Comparison of ENCODE assay signal across 12 cellular contexts in the genomic region with DNA sequence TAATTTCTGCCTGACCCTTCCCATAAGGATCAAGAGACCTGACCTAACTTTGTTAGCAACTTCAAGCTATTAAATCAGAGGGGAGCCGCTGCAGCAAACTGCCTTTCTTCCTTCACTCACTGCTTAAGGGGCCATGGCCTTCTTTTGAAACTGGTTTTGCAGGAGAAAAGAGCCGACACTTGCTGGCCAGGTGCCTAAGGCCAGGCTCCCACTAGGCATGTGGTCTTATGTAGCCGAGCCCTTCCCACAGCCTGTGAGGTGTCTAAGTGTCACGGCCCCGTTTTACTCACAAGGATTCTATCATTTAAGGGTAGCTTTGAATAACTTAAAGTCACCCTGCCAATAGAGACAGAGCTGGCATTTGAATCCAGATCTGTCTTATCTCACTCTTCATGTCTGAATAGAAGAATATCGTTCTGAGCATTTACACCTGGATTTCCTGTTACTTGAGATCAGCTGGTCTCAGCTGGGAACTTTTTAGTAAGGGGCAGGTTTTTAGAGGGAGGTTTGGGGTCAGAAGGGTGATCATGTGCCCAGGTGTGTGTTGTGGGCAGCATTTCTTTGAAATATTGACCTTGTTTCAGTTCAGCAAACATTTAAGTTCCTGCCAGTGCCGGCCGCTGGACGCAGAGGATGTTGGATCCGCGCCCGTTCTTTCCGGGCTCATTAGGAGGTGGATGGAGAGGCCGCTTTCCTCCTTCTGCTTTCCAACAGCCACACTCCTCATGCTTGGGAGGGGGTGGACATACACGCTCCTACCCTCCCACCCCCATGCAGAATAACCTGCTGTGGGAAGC.
DNase-seq lines count a peak whose midpoint lies in the region; ATAC-seq and TF ChIP-seq lines count a peak whose summit lies in the region.
"Had no signal": no experiment of that assay in that cellular context is flagged by ENCODE, and none has a peak within 500 bp of the region (broad histone marks: within the 10 kb centered on the region; RNA-seq: fewer than 3 reads in every experiment).

No MANE protein-coding gene starts in this region.

- H3K36me3 Mint-ChIP-seq in stimulated activated effector memory CD8-positive, alpha-beta T cell treated with anti-CD3 and anti-CD28 coated beads, Interleukin-12 subunit alpha, Interleukin-12 subunit beta, amount 100 ng/mL, for 72 hours: peaks cover 42% of the 10 kb centered on the region

- ATAC-seq in heart left ventricle (peak; percentile 44 to 80 (median 74)), GM21576 (IDR thresholded peaks at IDR 0.05; ENCODE audit: unreplicated experiment) (no peak), HG03521 (IDR thresholded peaks at IDR 0.05; ENCODE audit: unreplicated experiment) (no peak)
- ATAC-seq in stimulated activated effector memory CD8-positive, alpha-beta T cell treated with anti-CD3 and anti-CD28 coated beads, Interleukin-12 subunit alpha, Interleukin-12 subunit beta, amount 100 ng/mL, for 72 hours: no peak
- ATAC-seq: HCT116 had no signal

- no peak overlapping the region for H3K27ac Mint-ChIP-seq in stimulated activated effector memory CD8-positive, alpha-beta T cell treated with anti-CD3 and anti-CD28 coated beads, Interleukin-12 subunit alpha, Interleukin-12 subunit beta, amount 100 ng/mL, for 72 hours

- H3K4me1 Mint-ChIP-seq in stimulated activated effector memory CD8-positive, alpha-beta T cell treated with anti-CD3 and anti-CD28 coated beads, Interleukin-12 subunit alpha, Interleukin-12 subunit beta, amount 100 ng/mL, for 72 hours: peaks cover 32% of the 10 kb centered on the region

- H3K27ac ChIP-seq in heart left ventricle: peak overlapping the region in 2 of 12 donors; percentile 7 to 29

- intact Hi-C loops in heart left ventricle (cut with DNase I): no loop called here

- peaks cover 0 to 61% (median 39%) of the 10 kb centered on the region in 9 donors for H3K36me3 ChIP-seq in heart left ventricle

- 17 to 32% (median 22%) methylated on average over 15 of the region's 15 CpGs for WGBS in heart left ventricle, 4 donors

- peaks cover 0 to 16% (median 11%) of the 10 kb centered on the region in 12 donors for H3K4me1 ChIP-seq in heart left ventricle
- H3K4me1 ChIP-seq: Caco-2 had no signal

- H3K4me3 ChIP-seq in heart left ventricle: no peak overlapping the region

- no peaks in the 10 kb centered on the region for H3K9me3 Mint-ChIP-seq in stimulated activated effector memory CD8-positive, alpha-beta T cell treated with anti-CD3 and anti-CD28 coated beads, Interleukin-12 subunit alpha, Interleukin-12 subunit beta, amount 100 ng/mL, for 72 hours

- no peak for TF ChIP-seq POLR2A in heart left ventricle (IDR thresholded peaks at IDR 0.05)

- DNase-seq in DMS79 (lab: John Stamatoyannopoulos, UW) (peak; percentile 54), NCI-H774 (lab: John Stamatoyannopoulos, UW) (peak; percentile 37), heart left ventricle (peak; percentile 69 to 80 (median 72)), pons (ENCODE audit: low spot score) (peak; percentile 20), SIG-M5 treated with dmso at 0.1 percent for 504 hours (lab: John Stamatoyannopoulos, UW; ENCODE audit: unreplicated experiment) (no peak)
- DNase-seq in stimulated activated effector memory CD8-positive, alpha-beta T cell treated with anti-CD3 and anti-CD28 coated beads, Interleukin-12 subunit alpha, Interleukin-12 subunit beta, amount 100 ng/mL, for 72 hours (ENCODE audit: low spot score in 2 of 2): no peak
- DNase-seq: Caco-2; stimulated activated CD4-positive, alpha-beta T cell treated with anti-CD3 and anti-CD28 coated beads, Interleukin-15, amount 100 ng/mL, for 24 hours; T-helper 9 cell had no signal

- H3K27me3 ChIP-seq in heart left ventricle: no peaks in the 10 kb centered on the region

- no peak overlapping the region for H3K4me3 Mint-ChIP-seq in stimulated activated effector memory CD8-positive, alpha-beta T cell treated with anti-CD3 and anti-CD28 coated beads, Interleukin-12 subunit alpha, Interleukin-12 subunit beta, amount 100 ng/mL, for 72 hours

- no peaks in the 10 kb centered on the region for H3K9me3 ChIP-seq in heart left ventricle
- H3K9me3 ChIP-seq: Caco-2 had no signal

- no peak for TF ChIP-seq CTCF in heart left ventricle (IDR thresholded peaks at IDR 0.05)

Comparison
In these comparisons a context has a peak if more than half of its experiments do, and no peak if none do; other contexts are left out.
1. DNase-seq: peak in DMS79 (single experiment), NCI-H774 (single experiment), heart left ventricle (5 of 5) and pons (single experiment); none in SIG-M5 treated with dmso at 0.1 percent for 504 hours (single experiment) and stimulated activated effector memory CD8-positive, alpha-beta T cell treated with anti-CD3 and anti-CD28 coated beads, Interleukin-12 subunit alpha, Interleukin-12 subunit beta, amount 100 ng/mL, for 72 hours (0 of 2).
2. ATAC-seq: peak in heart left ventricle (4 of 4); none in GM21576 (single experiment), HG03521 (single experiment) and stimulated activated effector memory CD8-positive, alpha-beta T cell treated with anti-CD3 and anti-CD28 coated beads, Interleukin-12 subunit alpha, Interleukin-12 subunit beta, amount 100 ng/mL, for 72 hours (single experiment).